In the genomic region with DNA sequence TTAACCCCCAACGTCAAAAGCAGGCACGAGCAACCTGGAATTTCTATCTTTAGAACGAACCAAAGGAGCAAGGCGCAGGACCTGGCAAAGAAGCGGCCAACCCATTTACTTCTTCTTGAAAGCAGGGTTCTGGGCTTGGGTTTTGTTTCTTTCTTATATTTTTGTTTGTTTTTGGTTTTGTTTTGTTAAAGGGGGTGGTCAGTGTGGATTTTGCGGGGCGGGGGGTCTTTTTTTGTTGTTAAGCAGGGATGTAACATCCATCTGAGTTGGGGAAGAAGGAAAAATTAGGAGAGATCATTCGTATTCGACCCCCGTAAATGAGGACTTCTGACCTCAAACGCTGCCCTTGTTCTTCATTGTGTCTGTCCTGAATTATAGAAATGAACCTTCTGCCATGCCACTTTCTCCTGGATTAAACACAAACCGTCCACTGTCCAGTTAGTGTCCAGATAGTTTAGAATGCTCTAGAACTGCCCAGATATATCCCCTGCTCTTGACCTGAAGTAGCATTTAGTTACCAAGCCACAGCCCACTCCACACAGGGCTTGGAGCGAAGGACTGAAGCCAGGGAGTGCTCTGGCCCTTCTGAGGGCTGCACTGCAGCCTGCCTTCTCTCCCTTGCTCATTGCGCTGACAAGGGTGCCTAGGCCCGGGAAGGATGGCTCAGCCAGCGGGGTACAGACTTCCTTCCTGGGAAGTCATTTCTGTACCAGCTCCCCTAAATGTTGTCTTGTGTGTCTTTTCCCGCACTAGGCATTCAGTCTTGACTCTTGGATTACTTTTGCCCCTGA, we compare ENCODE assay signal across 8 cellular contexts. TPM values are rescaled to one million over a fixed set of nuclear protein-coding genes. Genes with fewer than 3 reads are reported as not detected.
A peak's percentile ranks its signal among the peaks of the same experiment; 100 is the strongest.
DNase-seq lines count a peak whose midpoint lies in the region; ATAC-seq, FAIRE-seq and TF ChIP-seq lines count a peak whose summit lies in the region.

No MANE protein-coding gene starts in this region.

- peaks cover 10% of the 10 kb centered on the region for H4K20me1 ChIP-seq in IMR-90 (ENCODE audit: insufficient read depth, low read length)

- H3K4me3 ChIP-seq in A549 (peak overlapping the region; percentile 87), IMR-90 (ENCODE audit: insufficient read depth, low read depth, low read length) (peak overlapping the region; percentile 62), colonic mucosa (peak overlapping the region; percentile 90), mucosa of stomach (ENCODE audit: low read length) (peak overlapping the region; percentile 42)

- H2BK15ac ChIP-seq in IMR-90 (ENCODE audit: low read depth, low read length): no peak overlapping the region

- H2AFZ ChIP-seq in IMR-90 (replicated peaks; ENCODE audit: low read length, poor library complexity): peak overlapping the region; percentile 96

- H3K27ac ChIP-seq in A549 (peak overlapping the region; percentile 92 to 96), IMR-90 (ENCODE audit: insufficient read depth, low read length) (no peak overlapping the region), colonic mucosa (no peak overlapping the region)

- no peak overlapping the region for H2BK120ac ChIP-seq in IMR-90 (ENCODE audit: low read depth, low read length)

- H3K27me3 ChIP-seq in IMR-90 (ENCODE audit: control insufficient read depth, insufficient read depth, low read length) (no peaks in the 10 kb centered on the region), colonic mucosa (no peaks in the 10 kb centered on the region), mucosa of stomach (ENCODE audit: control insufficient read depth, insufficient read depth, low read length) (no peaks in the 10 kb centered on the region)

- no peak for FAIRE-seq in A549 (lab: Jason Lieb, UNC)
- FAIRE-seq in GM19239 (lab: Jason Lieb, UNC): no peak

- TF ChIP-seq POLR2A in A549 (IDR thresholded peaks at IDR 0.05; ENCODE audit: low read length): no peak
- no peak for TF ChIP-seq POLR2A in IMR-90 (IDR thresholded peaks at IDR 0.05; ENCODE audit: low read depth, low read length)

- H4K91ac ChIP-seq in IMR-90 (ENCODE audit: insufficient read depth, low read depth, low read length): no peak overlapping the region

- H3K79me1 ChIP-seq in IMR-90 (ENCODE audit: low read depth in 1 of 2, low read length in 2 of 2): peaks cover 3 to 24% of the 10 kb centered on the region in 2 experiments; a peak in 2 of 4 replicates

- in situ Hi-C loops in IMR-90 (cut with MboI; ENCODE audit: low sequenced_read_pairs): no loop called here

- H3K9ac ChIP-seq in IMR-90 (ENCODE audit: low read depth, low read length) (peak overlapping the region; percentile 40), colonic mucosa (ENCODE audit: low read depth in 2 of 2, low read length in 2 of 2) (peak overlapping the region in 1 of 2 donors; percentile 59), mucosa of stomach (ENCODE audit: low read length) (peak overlapping the region; percentile 84)

- no peak overlapping the region for H2BK5ac ChIP-seq in IMR-90 (ENCODE audit: low read depth, low read length, poor library complexity, severe bottlenecking)

- H4K5ac ChIP-seq in IMR-90 (ENCODE audit: low read depth, low read length): no peak overlapping the region

- TF ChIP-seq EP300 in A549 (IDR thresholded peaks at IDR 0.05): no peak

- H3K18ac ChIP-seq in IMR-90 (ENCODE audit: low read depth, low read length): no peak overlapping the region

- no peak overlapping the region for H2AK5ac ChIP-seq in IMR-90 (ENCODE audit: low read depth, low read length)

- BruUV-seq in IMR-90 (replicated peaks; lab: Mats Ljungman, UMichigan): no TSS peak

- POLR2A ChIA-PET in A549 (lab: Yijun Ruan, JAX) (interaction anchor here (1.0 kb wide), 1 partner anchor 288 kb away, joined by 3 read pairs; no protein-coding TSS in a partner anchor), IMR-90 (lab: Charles Lee; ENCODE audit: unreplicated experiment) (no interaction called here)

- peaks cover 21% of the 10 kb centered on the region for H3K4me1 ChIP-seq in A549
- H3K4me1 ChIP-seq in IMR-90 (ENCODE audit: control insufficient read depth, insufficient read depth, low read length): peaks cover 8% of the 10 kb centered on the region
- no peaks in the 10 kb centered on the region for H3K4me1 ChIP-seq in colonic mucosa
- no peaks in the 10 kb centered on the region for H3K4me1 ChIP-seq in mucosa of stomach (ENCODE audit: control insufficient read depth, insufficient read depth, low read length)

- no peak overlapping the region for H3K14ac ChIP-seq in IMR-90 (replicated peaks; ENCODE audit: low read depth, low read length)

- H3K4me2 ChIP-seq in A549 (peak overlapping the region; percentile 89), IMR-90 (ENCODE audit: low read depth, low read length) (peak overlapping the region; percentile 96)

- peaks cover 2% of the 10 kb centered on the region; the same call in 1 of the 2 replicates for H3K9me1 ChIP-seq in IMR-90 (ENCODE audit: insufficient read depth, low read length)

- TF ChIP-seq CTCF in A549 (IDR thresholded peaks at IDR 0.05) (no peak), IMR-90 (conservative IDR thresholded peaks at IDR 0.05; ENCODE audit: low read depth, low read length) (no peak), colonic mucosa (IDR thresholded peaks at IDR 0.05) (no peak)

- H3K23ac ChIP-seq in IMR-90 (ENCODE audit: low read depth, low read length): no peak overlapping the region

- no peak overlapping the region for H3K4ac ChIP-seq in IMR-90 (ENCODE audit: low read depth, low read length)

- ATAC-seq in A549 (no peak), IMR-90 (ENCODE audit: low read depth) (no peak), GM21529 (IDR thresholded peaks at IDR 0.05; ENCODE audit: unreplicated experiment) (no peak), GM19035 (IDR thresholded peaks at IDR 0.05; ENCODE audit: unreplicated experiment) (no peak), GM19328 (IDR thresholded peaks at IDR 0.05; ENCODE audit: unreplicated experiment) (no peak)

- DNase-seq in A549 (ENCODE audit: low read depth in 1 of 2, low spot score in 1 of 2): no peak
- DNase-seq in IMR-90: no peak
- no peak for DNase-seq in colonic mucosa
- DNase-seq in GM19239 (ENCODE audit: insufficient read length, low spot score): no peak

- no peak overlapping the region for H4K8ac ChIP-seq in IMR-90 (ENCODE audit: low read depth in 2 of 2, low read length in 2 of 2)

- 50% methylated on average over 16 of the region's 17 CpGs for WGBS in A549 (ENCODE audit: missing lambda C conversion rate)
- 84% methylated on average over 3 of the region's 17 CpGs; no CpG with 5 or more reads in 1 of the 2 experiments for WGBS in IMR-90 (ENCODE audit: extremely low coverage in 2 of 2, insufficient read length in 1 of 2), 2 experiments

- H3K36me3 ChIP-seq in IMR-90 (ENCODE audit: control insufficient read depth, insufficient read depth, low read length) (no peaks in the 10 kb centered on the region), colonic mucosa (no peaks in the 10 kb centered on the region), mucosa of stomach (ENCODE audit: control insufficient read depth, insufficient read depth, low read length) (no peaks in the 10 kb centered on the region)

- no peaks in the 10 kb centered on the region for H3K9me3 ChIP-seq in A549
- no peaks in the 10 kb centered on the region for H3K9me3 ChIP-seq in IMR-90 (ENCODE audit: control insufficient read depth, insufficient read depth, low read length)
- no peaks in the 10 kb centered on the region for H3K9me3 ChIP-seq in colonic mucosa
- no peaks in the 10 kb centered on the region for H3K9me3 ChIP-seq in mucosa of stomach (ENCODE audit: control insufficient read depth, low read length)

- TF ChIP-seq RAD21 in A549 (conservative IDR thresholded peaks at IDR 0.05 in 1 of 2, IDR thresholded peaks at IDR 0.05 in 1 of 2): no peak
- no peak for TF ChIP-seq RAD21 in IMR-90 (IDR thresholded peaks at IDR 0.05; ENCODE audit: low read length)

- intact Hi-C loops in IMR-90 (cut with micrococcal nuclease) (loop anchor here (2.0 kb wide), 1 partner anchor 101 kb away; no protein-coding TSS in a partner anchor), colonic mucosa (cut with DNase I) (loop anchor here (5.0 kb wide), 1 partner anchor 289 kb away; no protein-coding TSS in a partner anchor)

- dilution Hi-C loops in IMR-90 (cut with HindIII; ENCODE audit: low sequenced_read_pairs, unreplicated experiment): no loop called here

- no peak overlapping the region for H2AK9ac ChIP-seq in IMR-90 (replicated peaks; ENCODE audit: low read depth, low read length, poor library complexity)

- no peak overlapping the region for H3K56ac ChIP-seq in IMR-90 (ENCODE audit: extremely low read depth, insufficient read depth, low read length)

- CTCF ChIA-PET in A549 (lab: Yijun Ruan, JAX) (interaction anchor here (0.7 to 1.4 kb wide), 12 partner anchors 17 to 424 kb away, joined by 3 to 5 read pairs (median 4); no protein-coding TSS in a partner anchor), IMR-90 (lab: Yijun Ruan, JAX) (interaction anchor here (0.6 to 1.2 kb wide), 5 partner anchors 8 to 119 kb away, joined by 3 read pairs; no protein-coding TSS in a partner anchor)

- H2BK20ac ChIP-seq in IMR-90 (ENCODE audit: low read depth, low read length): no peak overlapping the region

TF ChIP-seq in IMR-90, 13 proteins besides CTCF, POLR2A, EP300 and RAD21 (continues in another document):
- TF ChIP-seq RFX5 (IDR thresholded peaks at IDR 0.05; ENCODE audit: low read depth, low read length) (no peak), MXI1 (IDR thresholded peaks at IDR 0.05; ENCODE audit: borderline replicate concordance, low read depth, low read length) (no peak), CEBPB (IDR thresholded peaks at IDR 0.05; ENCODE audit: low read depth, low read length) (no peak), SMC3 (IDR thresholded peaks at IDR 0.05; ENCODE audit: low read depth, low read length) (no peak), CHD1 (IDR thresholded peaks at IDR 0.05; ENCODE audit: low read depth, low read length) (no peak), FOS (IDR thresholded peaks at IDR 0.05; ENCODE audit: low read depth, low read length) (no peak), MAZ (IDR thresholded peaks at IDR 0.05; ENCODE audit: borderline replicate concordance, low read depth, low read length) (no peak), BHLHE40 (IDR thresholded peaks at IDR 0.05; ENCODE audit: low read depth, low read length) (no peak)

RNA-seq across cellular contexts. Expression of a gene that starts 0.9 kb away (rescaled TPM):
- polyA plus RNA-seq in A549 (2011; rRNA removed): 526 and 565 TPM in 2 replicates
- 222 and 228 TPM in 2 replicates for polyA plus RNA-seq in A549 (2012; cell fraction: cytosol; rRNA removed)
- polyA plus RNA-seq in A549 (2012; cell fraction: nucleus; rRNA removed): 309 and 351 TPM in 2 replicates
- 310 to 587 TPM (median 540 TPM) in 3 replicates for polyA plus RNA-seq in A549 (2017; fragmentation: RNase III; extraction: RNeasy Plus Mini Kit Qiagen cat#74134 plus additional on column Dnase treatment)
- 398 and 486 TPM in 2 replicates for polyA minus RNA-seq in A549 (2011; rRNA and poly(A)+ RNA removed)
- total RNA-seq in IMR-90 (2012; rRNA removed): 191 and 196 TPM in 2 replicates
- 503 and 530 TPM in 2 replicates for polyA plus RNA-seq in IMR-90 (2012; rRNA removed)
- polyA plus RNA-seq in IMR-90 (2012; cell fraction: cytosol; rRNA removed): 488 and 558 TPM in 2 replicates
- polyA plus RNA-seq in IMR-90 (2012; cell fraction: nucleus; rRNA removed; ENCODE audit: low replicate concordance): 167 and 391 TPM in 2 replicates
- 100 to 1,000 TPM; 506 to 721 TPM for total RNA-seq in colonic mucosa

Comparison
In these comparisons a context has a peak if more than half of its experiments do, and no peak if none do; other contexts are left out.
1. H3K27ac ChIP-seq: peak in A549 (2 of 2); none in IMR-90 (single experiment) and colonic mucosa (single experiment).
2. Peak in every context shown above with its lines, with median percentiles within 50 percentile points of each other: H3K4me3 ChIP-seq.